1 cellular context compared by ENCODE assay signal in genomic region chr21:44315691-44316208, GRCh38.
TF ChIP-seq lines count a peak whose summit lies in the region.

No MANE protein-coding gene starts in this region.

TF ChIP-seq in WTC11, 78 proteins besides CTCF, POLR2A, EP300 and RAD21:
- TF ChIP-seq EMX1 (CRISPR knock-in tag; IDR thresholded peaks at IDR 0.05) (no peak), NR2C2 (CRISPR knock-in tag; IDR thresholded peaks at IDR 0.05) (no peak), MXD4 (CRISPR knock-in tag; IDR thresholded peaks at IDR 0.05; ENCODE audit: borderline replicate concordance) (no peak), NR3C1 (CRISPR knock-in tag; conservative IDR thresholded peaks at IDR 0.05; ENCODE audit: low read depth) (no peak), ZNF317 (CRISPR knock-in tag; IDR thresholded peaks at IDR 0.05; ENCODE audit: borderline replicate concordance, low read depth) (no peak), ZNF138 (CRISPR knock-in tag; conservative IDR thresholded peaks at IDR 0.05) (no peak), ZNF416 (CRISPR knock-in tag; IDR thresholded peaks at IDR 0.05) (no peak), SMAD4 (CRISPR knock-in tag; IDR thresholded peaks at IDR 0.05) (no peak)
- TF ChIP-seq, protein P1, sequence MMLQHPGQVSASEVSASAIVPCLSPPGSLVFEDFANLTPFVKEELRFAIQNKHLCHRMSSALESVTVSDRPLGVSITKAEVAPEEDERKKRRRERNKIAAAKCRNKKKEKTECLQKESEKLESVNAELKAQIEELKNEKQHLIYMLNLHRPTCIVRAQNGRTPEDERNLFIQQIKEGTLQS (CRISPR knock-in tag; conservative IDR thresholded peaks at IDR 0.05) = no peak
- TF ChIP-seq, protein P2, sequence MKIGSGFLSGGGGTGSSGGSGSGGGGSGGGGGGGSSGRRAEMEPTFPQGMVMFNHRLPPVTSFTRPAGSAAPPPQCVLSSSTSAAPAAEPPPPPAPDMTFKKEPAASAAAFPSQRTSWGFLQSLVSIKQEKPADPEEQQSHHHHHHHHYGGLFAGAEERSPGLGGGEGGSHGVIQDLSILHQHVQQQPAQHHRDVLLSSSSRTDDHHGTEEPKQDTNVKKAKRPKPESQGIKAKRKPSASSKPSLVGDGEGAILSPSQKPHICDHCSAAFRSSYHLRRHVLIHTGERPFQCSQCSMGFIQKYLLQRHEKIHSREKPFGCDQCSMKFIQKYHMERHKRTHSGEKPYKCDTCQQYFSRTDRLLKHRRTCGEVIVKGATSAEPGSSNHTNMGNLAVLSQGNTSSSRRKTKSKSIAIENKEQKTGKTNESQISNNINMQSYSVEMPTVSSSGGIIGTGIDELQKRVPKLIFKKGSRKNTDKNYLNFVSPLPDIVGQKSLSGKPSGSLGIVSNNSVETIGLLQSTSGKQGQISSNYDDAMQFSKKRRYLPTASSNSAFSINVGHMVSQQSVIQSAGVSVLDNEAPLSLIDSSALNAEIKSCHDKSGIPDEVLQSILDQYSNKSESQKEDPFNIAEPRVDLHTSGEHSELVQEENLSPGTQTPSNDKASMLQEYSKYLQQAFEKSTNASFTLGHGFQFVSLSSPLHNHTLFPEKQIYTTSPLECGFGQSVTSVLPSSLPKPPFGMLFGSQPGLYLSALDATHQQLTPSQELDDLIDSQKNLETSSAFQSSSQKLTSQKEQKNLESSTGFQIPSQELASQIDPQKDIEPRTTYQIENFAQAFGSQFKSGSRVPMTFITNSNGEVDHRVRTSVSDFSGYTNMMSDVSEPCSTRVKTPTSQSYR (CRISPR knock-in tag; IDR thresholded peaks at IDR 0.05) = no peak
